In genomic region chr10:77877461-77878344, GRCh38 we compare ENCODE assay signal across 8 cellular contexts. TPM values are rescaled to one million over a fixed set of nuclear protein-coding genes. Genes with fewer than 3 reads are reported as not detected.
DNase-seq lines count a peak whose midpoint lies in the region; ATAC-seq, FAIRE-seq and TF ChIP-seq lines count a peak whose summit lies in the region.

No MANE protein-coding gene starts in this region.

- dilution Hi-C loops in mammary epithelial cell (cut with HindIII; ENCODE audit: low sequenced_read_pairs), result no loop called here

- H3K4me2 ChIP-seq in mammary epithelial cell (ENCODE audit: insufficient read depth, low read depth, low read length), result peak overlapping the region; percentile 50

- TF ChIP-seq CTCF in mammary epithelial cell (conservative IDR thresholded peaks at IDR 0.05 in 1 of 2, IDR thresholded peaks at IDR 0.05 in 1 of 2; ENCODE audit: extremely low read depth in 1 of 2, insufficient read depth in 1 of 2, low read depth in 1 of 2, low read length in 2 of 2) (no peak), left lung (IDR thresholded peaks at IDR 0.05) (no peak), stomach (IDR thresholded peaks at IDR 0.05) (peak in 1 of 7 experiments; percentile 6)

- BruUV-seq in mammary epithelial cell (replicated peaks; lab: Mats Ljungman, UMichigan), result no TSS peak

- POLR2A ChIA-PET in HEK293T (lab: Yijun Ruan, JAX), result no interaction called here

- H3K4me3 ChIP-seq in mammary epithelial cell (replicated peaks in 1 of 3; ENCODE audit: insufficient read depth in 1 of 3, low read depth in 2 of 3, low read length in 3 of 3) (no peak overlapping the region), left lung (no peak overlapping the region), stomach (no peak overlapping the region)

- 15% methylated on average over 10 of the region's 15 CpGs for WGBS in mammary epithelial cell (ENCODE audit: low coverage, missing lambda C conversion rate)
- WGBS in stomach, 5 donors, result 22 to 41% (median 32%) methylated on average over 13 to 15 of the region's 15 CpGs

- H2AFZ ChIP-seq in mammary epithelial cell (ENCODE audit: low read depth, low read length), result no peak overlapping the region

- in situ Hi-C loops in mammary epithelial cell (cut with MboI; ENCODE audit: low sequenced_read_pairs in 2 of 2), result no loop called here

- H3K27ac ChIP-seq in mammary epithelial cell (ENCODE audit: insufficient read depth, low read depth, low read length) (peak overlapping the region; percentile 18), left lung (no peak overlapping the region), stomach (peak overlapping the region in 3 of 5 donors; percentile 10 to 74 (median 14))

- H3K27me3 ChIP-seq in mammary epithelial cell (ENCODE audit: insufficient read depth, low read length) (no peaks in the 10 kb centered on the region), left lung (no peaks in the 10 kb centered on the region), stomach (no peaks in the 10 kb centered on the region)

- DNase-seq in GM12892 (ENCODE audit: insufficient read length) (no peak), HEK293T (ENCODE audit: extremely low spot score) (peak; percentile 19), NOMO-1 treated with DMSO at 0.1 percent for 48 hours (lab: John Stamatoyannopoulos, UW; ENCODE audit: unreplicated experiment) (peak; percentile 59), mammary epithelial cell (peak; percentile 77), left lung (no peak), stomach (peak; percentile 44), HuH-7 (ENCODE audit: low spot score) (no peak), NCI-H82 (lab: John Stamatoyannopoulos, UW) (no peak)

- no peak overlapping the region for H3K9ac ChIP-seq in mammary epithelial cell (ENCODE audit: insufficient read depth, low read length)

- H4K20me1 ChIP-seq in mammary epithelial cell (ENCODE audit: insufficient read depth, low read length), result no peaks in the 10 kb centered on the region

- peak; percentile 67 for ATAC-seq in left lung

- intact Hi-C loops in mammary epithelial cell (cut with micrococcal nuclease) (loop anchor here (2.0 kb wide), 1 partner anchor 47 kb away; no protein-coding TSS in a partner anchor), left lung (cut with DNase I) (no loop called here), stomach (cut with DNase I; ENCODE audit: low total_unique reads) (no loop called here)

- TF ChIP-seq POLR2A in GM12892 (IDR thresholded peaks at IDR 0.05; ENCODE audit: low read depth, low read length), result no peak
- TF ChIP-seq POLR2A in stomach (IDR thresholded peaks at IDR 0.05), result no peak

- peak; percentile 79 for FAIRE-seq in GM12892 (lab: Jason Lieb, UNC)

- peaks cover 88% of the 10 kb centered on the region for H3K79me2 ChIP-seq in mammary epithelial cell (ENCODE audit: insufficient read depth, low read length)

- no peaks in the 10 kb centered on the region for H3K9me3 ChIP-seq in mammary epithelial cell (replicated peaks; ENCODE audit: insufficient read depth, low read length)
- H3K9me3 ChIP-seq in left lung, result no peaks in the 10 kb centered on the region
- no peaks in the 10 kb centered on the region for H3K9me3 ChIP-seq in stomach

- H3K4me1 ChIP-seq in mammary epithelial cell (ENCODE audit: insufficient read depth, low read length) (peaks cover 57% of the 10 kb centered on the region), left lung (peaks cover 0 to 18% of the 10 kb centered on the region in 2 donors), stomach (peaks cover 27 to 66% (median 44%) of the 10 kb centered on the region in 4 donors)

- CTCF ChIA-PET in HEK293T (lab: Yijun Ruan, JAX), result no interaction called here
- CTCF ChIA-PET in mammary epithelial cell (lab: Charles Lee; ENCODE audit: low non-redundant PET), result interaction anchor here (0.6 kb wide), 1 partner anchor 52 kb away, joined by 3 read pairs; no protein-coding TSS in a partner anchor

- H3K36me3 ChIP-seq in mammary epithelial cell (ENCODE audit: insufficient read depth, low read length) (no peaks in the 10 kb centered on the region), left lung (no peaks in the 10 kb centered on the region), stomach (no peaks in the 10 kb centered on the region)

- TF ChIP-seq EP300 in stomach (IDR thresholded peaks at IDR 0.05), result no peak

TF ChIP-seq in HEK293T, 16 proteins besides CTCF, POLR2A, EP300 and RAD21:
- TF ChIP-seq ELF4 (IDR thresholded peaks at IDR 0.05) (no peak), L3MBTL2 (conservative IDR thresholded peaks at IDR 0.05) (no peak), FOXM1 (IDR thresholded peaks at IDR 0.05; ENCODE audit: borderline replicate concordance) (no peak), SP1 (IDR thresholded peaks at IDR 0.05) (no peak), LEF1 (IDR thresholded peaks at IDR 0.05; ENCODE audit: borderline replicate concordance) (no peak), SUZ12 (IDR thresholded peaks at IDR 0.05) (no peak), NFRKB (IDR thresholded peaks at IDR 0.05) (no peak), TARDBP (IDR thresholded peaks at IDR 0.05) (no peak), FOXA1 (IDR thresholded peaks at IDR 0.05) (no peak), BHLHE40 (IDR thresholded peaks at IDR 0.05; ENCODE audit: borderline replicate concordance) (no peak), HDGF (IDR thresholded peaks at IDR 0.05; ENCODE audit: borderline replicate concordance) (no peak), FOXK2 (IDR thresholded peaks at IDR 0.05) (no peak), ARNT (IDR thresholded peaks at IDR 0.05) (no peak), ZNF384 (IDR thresholded peaks at IDR 0.05) (no peak), CTBP1 (IDR thresholded peaks at IDR 0.05; ENCODE audit: borderline replicate concordance) (no peak)
- TF ChIP-seq, protein P1, sequence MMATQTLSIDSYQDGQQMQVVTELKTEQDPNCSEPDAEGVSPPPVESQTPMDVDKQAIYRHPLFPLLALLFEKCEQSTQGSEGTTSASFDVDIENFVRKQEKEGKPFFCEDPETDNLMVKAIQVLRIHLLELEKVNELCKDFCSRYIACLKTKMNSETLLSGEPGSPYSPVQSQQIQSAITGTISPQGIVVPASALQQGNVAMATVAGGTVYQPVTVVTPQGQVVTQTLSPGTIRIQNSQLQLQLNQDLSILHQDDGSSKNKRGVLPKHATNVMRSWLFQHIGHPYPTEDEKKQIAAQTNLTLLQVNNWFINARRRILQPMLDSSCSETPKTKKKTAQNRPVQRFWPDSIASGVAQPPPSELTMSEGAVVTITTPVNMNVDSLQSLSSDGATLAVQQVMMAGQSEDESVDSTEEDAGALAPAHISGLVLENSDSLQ (IDR thresholded peaks at IDR 0.05), result no peak

RNA-seq across cellular contexts. Expression of gene DLG5, which starts 48.9 kb away (rescaled TPM):
- polyA plus RNA-seq in GM12892 (2012; ENCODE audit: missing spikeins), result 1.8 TPM
- 10 to 100 TPM; 40.8 to 76.5 TPM for total RNA-seq in mammary epithelial cell
- 31.5 TPM for polyA plus RNA-seq in mammary epithelial cell
- 142 TPM for polyA minus RNA-seq in mammary epithelial cell
- 10 to 100 TPM; 17.0 to 28.4 TPM for total RNA-seq in left lung
- 100 to 1,000 TPM in 1 of 5 donors, 10 to 100 TPM in 4; 32.3 to 134 (median 44.8) TPM for total RNA-seq in stomach
- 10 to 100 TPM in 2 of 3 donors, 1 to 10 TPM in 1; 9.2 to 21.8 (median 11.5) TPM for polyA plus RNA-seq in stomach

Comparison
In these comparisons a context has a peak if more than half of its experiments do, and no peak if none do; other contexts are left out.
1. DNase-seq: peak in HEK293T (single experiment), NOMO-1 treated with DMSO at 0.1 percent for 48 hours (single experiment), mammary epithelial cell (single experiment) and stomach (single experiment); none in GM12892 (single experiment), left lung (0 of 2), HuH-7 (single experiment) and NCI-H82 (single experiment).
2. H3K27ac ChIP-seq: peak in mammary epithelial cell (single experiment) and stomach (3 of 5); none in left lung (0 of 2).